Comparison of ENCODE assay signal across 8 cellular contexts in genomic region chr2:108988796-108989713, GRCh38. TPM values are rescaled to one million over a fixed set of nuclear protein-coding genes. Genes with fewer than 3 reads are reported as not detected.
DNase-seq lines count a peak whose midpoint lies in the region; TF ChIP-seq lines count a peak whose summit lies in the region.

TSS of gene EDAR (minus strand) at chr2:108989220. CDS start at chr2:108931014, 58,206 bp downstream.

- H3K9me2 ChIP-seq in DOHH2 (replicated peaks; ENCODE audit: control insufficient read depth, low read length), result no peaks in the 10 kb centered on the region

- H3K36me3 ChIP-seq in DOHH2 (ENCODE audit: control insufficient read depth, low read length) (no peaks in the 10 kb centered on the region), mesenchymal stem cell (ENCODE audit: control insufficient read depth in 1 of 2, insufficient read depth in 2 of 2, low read depth in 1 of 2, low read length in 2 of 2) (no peaks in the 10 kb centered on the region), transverse colon (no peaks in the 10 kb centered on the region)

- no peaks in the 10 kb centered on the region for H3K79me2 ChIP-seq in DOHH2 (ENCODE audit: control insufficient read depth, low read length)

- H2BK15ac ChIP-seq in mesenchymal stem cell (ENCODE audit: low read depth, poor library complexity, severe bottlenecking), result no peak within 1 kb of the TSS

- no peak within 1 kb of the TSS for H3K4ac ChIP-seq in mesenchymal stem cell (ENCODE audit: low read depth in 1 of 2, low read length in 2 of 2)

- 56% methylated on average over 20 of the region's 20 CpGs for WGBS in mesenchymal stem cell
- 30 to 56% methylated on average over 6 to 20 of the region's 20 CpGs for WGBS in transverse colon (ENCODE audit: low coverage in 1 of 2), 2 donors

- TF ChIP-seq POLR2A in NB4 (IDR thresholded peaks at IDR 0.05; ENCODE audit: extremely low read depth, insufficient read length) (no peak), transverse colon (IDR thresholded peaks at IDR 0.05) (no peak)

- no peak within 1 kb of the TSS for H3K4me3 ChIP-seq in DOHH2 (ENCODE audit: low read length)
- H3K4me3 ChIP-seq in NB4 (ENCODE audit: low read depth, low read length), result no peak within 1 kb of the TSS
- no peak within 1 kb of the TSS for H3K4me3 ChIP-seq in mesenchymal stem cell (ENCODE audit: insufficient read depth in 1 of 2, low read depth in 1 of 2, low read length in 2 of 2)
- peak within 1 kb of the TSS in 2 of 4 donors; percentile 10 to 27 for H3K4me3 ChIP-seq in transverse colon

- TF ChIP-seq CTCF in DOHH2 (IDR thresholded peaks at IDR 0.05; ENCODE audit: low read depth, low read length, poor library complexity, severe bottlenecking), result peak; percentile 39
- TF ChIP-seq CTCF in NB4 (IDR thresholded peaks at IDR 0.05; ENCODE audit: low read depth, low read length), result peak; percentile 45
- TF ChIP-seq CTCF in transverse colon (IDR thresholded peaks at IDR 0.05), result peak; percentile 31 to 68 (median 57)

- no peak for TF ChIP-seq EP300 in transverse colon (IDR thresholded peaks at IDR 0.05; ENCODE audit: low read depth)

- no peak within 1 kb of the TSS for H2AFZ ChIP-seq in mesenchymal stem cell (ENCODE audit: low read depth, low read length)

- H3K79me1 ChIP-seq in mesenchymal stem cell (replicated peaks; ENCODE audit: low read length, poor library complexity, severe bottlenecking), result no peaks in the 10 kb centered on the region

- intact Hi-C loops in transverse colon (cut with DNase I; ENCODE audit: low total_unique reads), result no loop called here
- intact Hi-C loops in posterior vena cava (cut with DNase I), result no loop called here

- no peaks in the 10 kb centered on the region for H3F3A ChIP-seq in DOHH2 (ENCODE audit: control insufficient read depth, insufficient read depth)

- H3K27me3 ChIP-seq in DOHH2 (ENCODE audit: control insufficient read depth, low read length) (0 out of 2 replicates have a peak, but pooled peaks cover 2% of the 10 kb centered on the region), mesenchymal stem cell (ENCODE audit: control insufficient read depth in 1 of 2, insufficient read depth in 1 of 2, low read length in 2 of 2) (peaks cover 58 to 93% of the 10 kb centered on the region in 2 experiments), transverse colon (no peaks in the 10 kb centered on the region)

- DNase-seq in NB4 (ENCODE audit: low read depth), result peak; percentile 33
- peak; percentile 26 to 52 for DNase-seq in activated CD4-positive, alpha-beta T cell treated with anti-CD3 and anti-CD28 coated beads for 4 hours
- peak; percentile 29 to 38 for DNase-seq in dermis microvascular lymphatic vessel endothelial cell (ENCODE audit: low read depth in 2 of 2)
- peak; percentile 27 for DNase-seq in mesenchymal stem cell
- DNase-seq in transverse colon, result peak; percentile 69
- no peak for DNase-seq in SKM-1 treated with dmso at 0.1 percent for 144 hours (lab: John Stamatoyannopoulos, UW; ENCODE audit: unreplicated experiment)
- no peak for DNase-seq in posterior vena cava (ENCODE audit: low spot score)

- in situ Hi-C loops in transverse colon (cut with MboI; ENCODE audit: low pct_ligation_motif_present in 1 of 4, low pct_unique_long_range_greater_than_20kb in 1 of 4, low sequenced_read_pairs in 3 of 4), result no loop called here

- peak within 1 kb of the TSS; percentile 15 for H2AK5ac ChIP-seq in mesenchymal stem cell (ENCODE audit: low read length, severe bottlenecking)

- no peak within 1 kb of the TSS for H3K27ac ChIP-seq in DOHH2 (ENCODE audit: low read depth, low read length)
- no peak within 1 kb of the TSS for H3K27ac ChIP-seq in mesenchymal stem cell (ENCODE audit: low read length, poor library complexity, severe bottlenecking)
- H3K27ac ChIP-seq in transverse colon, result peak within 1 kb of the TSS in 1 of 4 donors; percentile 7

- no peak within 1 kb of the TSS for H2BK120ac ChIP-seq in mesenchymal stem cell (ENCODE audit: low read depth, low read length)

- no peaks in the 10 kb centered on the region for H3K4me1 ChIP-seq in DOHH2 (ENCODE audit: control insufficient read depth, low read length)
- H3K4me1 ChIP-seq in mesenchymal stem cell (ENCODE audit: control insufficient read depth, insufficient read depth, low read depth, low read length), result peaks cover 13% of the 10 kb centered on the region
- peaks cover 0 to 17% (median 2%) of the 10 kb centered on the region in 4 donors for H3K4me1 ChIP-seq in transverse colon

- H4K20me1 ChIP-seq in DOHH2 (ENCODE audit: control insufficient read depth, insufficient read depth, low read depth, low read length), result no peaks in the 10 kb centered on the region

- no peak within 1 kb of the TSS for H3K9ac ChIP-seq in mesenchymal stem cell (ENCODE audit: low read length)

- H3K18ac ChIP-seq in mesenchymal stem cell (ENCODE audit: low read depth in 1 of 2, low read length in 2 of 2), result no peak within 1 kb of the TSS

- H2BK12ac ChIP-seq in mesenchymal stem cell (ENCODE audit: low read length in 2 of 2), result no peak within 1 kb of the TSS

- H2BK5ac ChIP-seq in mesenchymal stem cell (ENCODE audit: low read depth, low read length, poor library complexity, severe bottlenecking), result no peak within 1 kb of the TSS

- no peak within 1 kb of the TSS for H3K23ac ChIP-seq in mesenchymal stem cell (ENCODE audit: low read length in 2 of 2)

- H3K14ac ChIP-seq in mesenchymal stem cell (ENCODE audit: low read length in 2 of 2), result no peak within 1 kb of the TSS

- no peak within 1 kb of the TSS for H4K8ac ChIP-seq in mesenchymal stem cell (ENCODE audit: low read length)

- H4K91ac ChIP-seq in mesenchymal stem cell (ENCODE audit: low read length), result no peak within 1 kb of the TSS

- no peaks in the 10 kb centered on the region for H3K9me3 ChIP-seq in DOHH2 (ENCODE audit: control insufficient read depth, insufficient read depth, low read length)
- no peaks in the 10 kb centered on the region for H3K9me3 ChIP-seq in mesenchymal stem cell (ENCODE audit: control insufficient read depth, low read length)
- no peaks in the 10 kb centered on the region for H3K9me3 ChIP-seq in transverse colon

- H3K4me2 ChIP-seq in DOHH2 (ENCODE audit: low read length) (no peak within 1 kb of the TSS), mesenchymal stem cell (ENCODE audit: low read length, poor library complexity, severe bottlenecking) (peak within 1 kb of the TSS; percentile 56)

RNA-seq across cellular contexts. Expression of gene EDAR, which starts in this region (rescaled TPM):
- total RNA-seq in dermis microvascular lymphatic vessel endothelial cell, result under 0.01 TPM in 1 of 2 replicates, not detected in the other
- not detected for polyA plus RNA-seq in mesenchymal stem cell (2013, experiment 1 of 2)
- polyA plus RNA-seq in mesenchymal stem cell (2013, experiment 2 of 2), result not detected
- total RNA-seq in transverse colon, result under 1 TPM in 2 of 4 donors, not detected in 2; 0.14 to 0.64 TPM
- total RNA-seq in posterior vena cava, result not detected

Comparison
In these comparisons a context has a peak if more than half of its experiments do, and no peak if none do; other contexts are left out.
1. Peak in DNase-seq in dermis microvascular lymphatic vessel endothelial cell; RNA of the gene not detected or under 1 TPM.
2. Peak in DNase-seq in transverse colon; RNA of the gene not detected or under 1 TPM.
3. DNase-seq: peak in NB4 (single experiment), activated CD4-positive, alpha-beta T cell treated with anti-CD3 and anti-CD28 coated beads for 4 hours (2 of 2) and mesenchymal stem cell (single experiment); none in SKM-1 treated with dmso at 0.1 percent for 144 hours (single experiment) and posterior vena cava (single experiment).
4. Peak in every context shown above with its lines, with median percentiles within 50 percentile points of each other: CTCF ChIP-seq.